ENCODE assay signal across 11 cellular contexts in the genomic region with DNA sequence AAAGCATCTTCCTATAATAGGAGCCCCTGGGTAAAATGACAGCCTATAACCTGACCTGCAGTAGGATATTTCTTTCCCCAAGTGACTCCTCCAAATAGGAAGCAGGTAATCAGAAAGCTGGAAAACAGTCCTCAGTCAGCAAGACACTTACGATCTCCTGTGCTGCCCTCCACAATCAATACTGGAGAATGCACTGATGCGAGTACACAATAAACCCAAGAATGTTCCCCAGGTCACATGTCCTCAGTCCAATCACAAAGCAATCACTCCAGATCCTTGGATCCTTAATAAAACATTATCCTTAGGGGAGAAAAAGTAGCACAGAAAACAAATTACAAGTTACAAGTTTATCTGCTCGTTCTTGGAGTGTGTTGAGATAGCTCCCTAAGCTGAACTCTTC.
"Had no signal": no experiment of that assay in that cellular context is flagged by ENCODE, and none has a peak within 500 bp of the region (broad histone marks: within the 10 kb centered on the region; RNA-seq: fewer than 3 reads in every experiment).

No MANE protein-coding gene starts in this region.

- H3K4me3 ChIP-seq: ovary, stomach, vagina had no signal

- H3K36me3 Mint-ChIP-seq: natural killer cell treated with Interleukin-12 subunit alpha and Interleukin-12 subunit beta and Interleukin-15 and Interleukin-18, amount 100 ng/mL, for 72 hours had no signal

- H3K9me3 ChIP-seq: ovary, stomach, vagina had no signal

- H3K27me3 ChIP-seq: ovary, stomach, vagina had no signal

- H3K9me3 Mint-ChIP-seq: activated CD4-positive, alpha-beta T cell treated with anti-CD3 and anti-CD28 coated beads, Interleukin-2, amount 10 ng/mL, durations not matched to agents 7 days and 5 days; activated naive CD4-positive, alpha-beta T cell treated with anti-CD3 and anti-CD28 coated beads, Interleukin-2, amount 50 U/mL, for 24 hours; activated T-helper 2 cell treated with anti-CD3 and anti-CD28 coated beads, Interferon-gamma antibody, Interleukin-2, Interleukin-4, amounts not matched to agents 10 μg/mL and 5 μg/mL and 100 μg/mL, durations not matched to agents 14 hours and 24 hours and 36 hours; natural killer cell treated with Interleukin-12 subunit alpha and Interleukin-12 subunit beta and Interleukin-15 and Interleukin-18, amount 100 ng/mL, for 72 hours; T-helper 1 cell treated with Interleukin-12 subunit alpha and Interleukin-12 subunit beta and Interleukin-4 antibody, amounts not matched to agents 30 μg/mL and 1 μg/mL, for 36 hours had no signal

- DNase-seq: activated CD4-positive, alpha-beta T cell treated with anti-CD3 and anti-CD28 coated beads, Interleukin-2, amount 10 ng/mL, durations not matched to agents 7 days and 5 days; activated CD4-positive, CD25-positive, alpha-beta regulatory T cell; foreskin melanocyte; head of caudate nucleus; ovary; stomach had no signal

- H3K27ac Mint-ChIP-seq: activated CD4-positive, alpha-beta T cell treated with anti-CD3 and anti-CD28 coated beads, Interleukin-2, amount 10 ng/mL, durations not matched to agents 7 days and 5 days; activated naive CD4-positive, alpha-beta T cell treated with anti-CD3 and anti-CD28 coated beads, Interleukin-2, amount 50 U/mL, for 24 hours; activated T-helper 2 cell treated with anti-CD3 and anti-CD28 coated beads, Interferon-gamma antibody, Interleukin-2, Interleukin-4, amounts not matched to agents 10 μg/mL and 5 μg/mL and 100 μg/mL, durations not matched to agents 14 hours and 24 hours and 36 hours; natural killer cell treated with Interleukin-12 subunit alpha and Interleukin-12 subunit beta and Interleukin-15 and Interleukin-18, amount 100 ng/mL, for 72 hours; T-helper 1 cell treated with Interleukin-12 subunit alpha and Interleukin-12 subunit beta and Interleukin-4 antibody, amounts not matched to agents 30 μg/mL and 1 μg/mL, for 36 hours had no signal

- H3K4me1 ChIP-seq: vagina had no signal

- H3K27me3 Mint-ChIP-seq: activated CD4-positive, alpha-beta T cell treated with anti-CD3 and anti-CD28 coated beads, Interleukin-2, amount 10 ng/mL, durations not matched to agents 7 days and 5 days; activated naive CD4-positive, alpha-beta T cell treated with anti-CD3 and anti-CD28 coated beads, Interleukin-2, amount 50 U/mL, for 24 hours; natural killer cell treated with Interleukin-12 subunit alpha and Interleukin-12 subunit beta and Interleukin-15 and Interleukin-18, amount 100 ng/mL, for 72 hours had no signal

- H3K4me3 Mint-ChIP-seq: activated CD4-positive, alpha-beta T cell treated with anti-CD3 and anti-CD28 coated beads, Interleukin-2, amount 10 ng/mL, durations not matched to agents 7 days and 5 days; activated naive CD4-positive, alpha-beta T cell treated with anti-CD3 and anti-CD28 coated beads, Interleukin-2, amount 50 U/mL, for 24 hours; natural killer cell treated with Interleukin-12 subunit alpha and Interleukin-12 subunit beta and Interleukin-15 and Interleukin-18, amount 100 ng/mL, for 72 hours; T-helper 1 cell treated with Interleukin-12 subunit alpha and Interleukin-12 subunit beta and Interleukin-4 antibody, amounts not matched to agents 30 μg/mL and 1 μg/mL, for 36 hours had no signal

- ATAC-seq: natural killer cell treated with Interleukin-12 subunit alpha and Interleukin-12 subunit beta and Interleukin-15 and Interleukin-18, amount 100 ng/mL, for 72 hours had no signal

- H3K27ac ChIP-seq: ovary, vagina had no signal

- H3K36me3 ChIP-seq: ovary, vagina had no signal
